18 cellular contexts compared by ENCODE assay signal in genomic region chr18:46039967-46040746, GRCh38. TPM values are rescaled to one million over a fixed set of nuclear protein-coding genes. Genes with fewer than 3 reads are reported as not detected.
A peak's percentile ranks its signal among the peaks of the same experiment; 100 is the strongest.
DNase-seq lines count a peak whose midpoint lies in the region; ATAC-seq lines count a peak whose summit lies in the region.
"Had no signal": no experiment of that assay in that cellular context is flagged by ENCODE, and none has a peak within 500 bp of the region (broad histone marks: within the 10 kb centered on the region; RNA-seq: fewer than 3 reads in every experiment).

No MANE protein-coding gene starts in this region.

- peak overlapping the region; percentile 63 for H3K27ac Mint-ChIP-seq in activated naive CD8-positive, alpha-beta T cell treated with anti-CD3 and anti-CD28 coated beads for 36 hours
- H3K27ac Mint-ChIP-seq in activated naive CD8-positive, alpha-beta T cell treated with anti-CD3 and anti-CD28 coated beads, Interleukin-2, amount 50 U/mL, for 24 hours = no peak overlapping the region
- peak overlapping the region; percentile 3 for H3K27ac Mint-ChIP-seq in activated CD8-positive, alpha-beta T cell treated with anti-CD3 and anti-CD28 coated beads, Interleukin-2, amount 10 ng/mL, durations not matched to agents 7 days and 5 days
- H3K27ac Mint-ChIP-seq: CD4-positive, alpha-beta T cell had no signal

- no peak for DNase-seq in activated naive CD8-positive, alpha-beta T cell treated with anti-CD3 and anti-CD28 coated beads for 36 hours
- no peak for DNase-seq in activated naive CD8-positive, alpha-beta T cell treated with anti-CD3 and anti-CD28 coated beads, Interleukin-2, amount 50 U/mL, for 24 hours
- DNase-seq in activated CD8-positive, alpha-beta T cell treated with anti-CD3 and anti-CD28 coated beads, Interleukin-2, amount 10 ng/mL, durations not matched to agents 7 days and 5 days = no peak
- peak; percentile 91 for DNase-seq in islet precursor cell
- no peak for DNase-seq in stimulated activated naive CD4-positive, alpha-beta T cell treated with Interleukin-2 at 50 U/mL for 16 hours (lab: John Stamatoyannopoulos, UW)
- DNase-seq in NCI-H1694 (lab: John Stamatoyannopoulos, UW) = no peak
- no peak for DNase-seq in NCI-H1930 (lab: John Stamatoyannopoulos, UW)
- DNase-seq: CD4-positive, alpha-beta T cell; dermis blood vessel endothelial cell; heart right ventricle; NCI-H187 treated with DMSO at 0.1 percent for 48 hours; NCI-H345; ovary; SIG-M5; testis; WERI-Rb-1 had no signal

- no peaks in the 10 kb centered on the region for H3K27me3 Mint-ChIP-seq in activated naive CD8-positive, alpha-beta T cell treated with anti-CD3 and anti-CD28 coated beads for 36 hours
- no peaks in the 10 kb centered on the region for H3K27me3 Mint-ChIP-seq in activated naive CD8-positive, alpha-beta T cell treated with anti-CD3 and anti-CD28 coated beads, Interleukin-2, amount 50 U/mL, for 24 hours
- no peaks in the 10 kb centered on the region for H3K27me3 Mint-ChIP-seq in activated CD8-positive, alpha-beta T cell treated with anti-CD3 and anti-CD28 coated beads, Interleukin-2, amount 10 ng/mL, durations not matched to agents 7 days and 5 days (ENCODE audit: low read depth)
- H3K27me3 Mint-ChIP-seq: CD4-positive, alpha-beta T cell had no signal

- no peak overlapping the region for H3K4me3 Mint-ChIP-seq in activated naive CD8-positive, alpha-beta T cell treated with anti-CD3 and anti-CD28 coated beads for 36 hours
- H3K4me3 Mint-ChIP-seq in activated naive CD8-positive, alpha-beta T cell treated with anti-CD3 and anti-CD28 coated beads, Interleukin-2, amount 50 U/mL, for 24 hours = no peak overlapping the region
- H3K4me3 Mint-ChIP-seq in activated CD8-positive, alpha-beta T cell treated with anti-CD3 and anti-CD28 coated beads, Interleukin-2, amount 10 ng/mL, durations not matched to agents 7 days and 5 days = no peak overlapping the region
- H3K4me3 Mint-ChIP-seq: CD4-positive, alpha-beta T cell had no signal

- peaks cover 37% of the 10 kb centered on the region for H3K36me3 Mint-ChIP-seq in activated naive CD8-positive, alpha-beta T cell treated with anti-CD3 and anti-CD28 coated beads for 36 hours
- peaks cover 23% of the 10 kb centered on the region for H3K36me3 Mint-ChIP-seq in activated naive CD8-positive, alpha-beta T cell treated with anti-CD3 and anti-CD28 coated beads, Interleukin-2, amount 50 U/mL, for 24 hours (ENCODE audit: low read depth)
- peaks cover 11% of the 10 kb centered on the region for H3K36me3 Mint-ChIP-seq in activated CD8-positive, alpha-beta T cell treated with anti-CD3 and anti-CD28 coated beads, Interleukin-2, amount 10 ng/mL, durations not matched to agents 7 days and 5 days (ENCODE audit: low read depth)

- peaks cover 36% of the 10 kb centered on the region for H3K4me1 Mint-ChIP-seq in activated naive CD8-positive, alpha-beta T cell treated with anti-CD3 and anti-CD28 coated beads for 36 hours
- H3K4me1 Mint-ChIP-seq in activated naive CD8-positive, alpha-beta T cell treated with anti-CD3 and anti-CD28 coated beads, Interleukin-2, amount 50 U/mL, for 24 hours = peaks cover 38% of the 10 kb centered on the region
- H3K4me1 Mint-ChIP-seq in activated CD8-positive, alpha-beta T cell treated with anti-CD3 and anti-CD28 coated beads, Interleukin-2, amount 10 ng/mL, durations not matched to agents 7 days and 5 days (ENCODE audit: low read depth) = peaks cover 41% of the 10 kb centered on the region

- peaks cover 2% of the 10 kb centered on the region for H3K9me3 Mint-ChIP-seq in activated naive CD8-positive, alpha-beta T cell treated with anti-CD3 and anti-CD28 coated beads for 36 hours
- H3K9me3 Mint-ChIP-seq in activated naive CD8-positive, alpha-beta T cell treated with anti-CD3 and anti-CD28 coated beads, Interleukin-2, amount 50 U/mL, for 24 hours = no peaks in the 10 kb centered on the region
- H3K9me3 Mint-ChIP-seq in activated CD8-positive, alpha-beta T cell treated with anti-CD3 and anti-CD28 coated beads, Interleukin-2, amount 10 ng/mL, durations not matched to agents 7 days and 5 days (ENCODE audit: insufficient read depth) = no peaks in the 10 kb centered on the region
- H3K9me3 Mint-ChIP-seq: CD4-positive, alpha-beta T cell had no signal

- POLR2A ChIA-PET in activated CD8-positive, alpha-beta T cell treated with anti-CD3 and anti-CD28 coated beads, Interleukin-2, amount 10 ng/mL, durations not matched to agents 7 days and 5 days (lab: Charles Lee) = interaction anchor here (0.8 kb wide), 1 partner anchor 43 kb away, joined by 3 read pairs; no protein-coding TSS in a partner anchor

- CTCF ChIA-PET in activated CD8-positive, alpha-beta T cell treated with anti-CD3 and anti-CD28 coated beads, Interleukin-2, amount 10 ng/mL, durations not matched to agents 7 days and 5 days (lab: Charles Lee) = interaction anchor here (1.1 kb wide), 1 partner anchor 34 kb away, joined by 3 read pairs; no protein-coding TSS in a partner anchor

- no peak for ATAC-seq in activated naive CD8-positive, alpha-beta T cell treated with anti-CD3 and anti-CD28 coated beads, Interleukin-2, amount 50 U/mL, for 24 hours
- no peak for ATAC-seq in activated CD8-positive, alpha-beta T cell treated with anti-CD3 and anti-CD28 coated beads, Interleukin-2, amount 10 ng/mL, durations not matched to agents 7 days and 5 days
- ATAC-seq: heart right ventricle, sciatic nerve had no signal

RNA-seq across cellular contexts. Expression of gene PSTPIP2, which starts 31.9 kb away (rescaled TPM):
- 10 to 100 TPM; 21.6 to 22.0 TPM for total RNA-seq in activated naive CD8-positive, alpha-beta T cell treated with anti-CD3 and anti-CD28 coated beads for 36 hours
- total RNA-seq in activated CD8-positive, alpha-beta T cell treated with anti-CD3 and anti-CD28 coated beads, Interleukin-2, amount 10 ng/mL, durations not matched to agents 7 days and 5 days = 1 to 10 TPM; 7.7 to 8.5 TPM
- total RNA-seq: H4 had no signal

RNA-seq across cellular contexts. Expression of gene ATP5F1A, which starts 57.9 kb away (rescaled TPM):
- 100 to 1,000 TPM; 519 to 526 TPM for total RNA-seq in activated naive CD8-positive, alpha-beta T cell treated with anti-CD3 and anti-CD28 coated beads for 36 hours
- 100 to 1,000 TPM; 377 to 385 TPM for total RNA-seq in activated CD8-positive, alpha-beta T cell treated with anti-CD3 and anti-CD28 coated beads, Interleukin-2, amount 10 ng/mL, durations not matched to agents 7 days and 5 days
